In genomic region chr22:42283288-42284229, GRCh38 we compare ENCODE assay signal across 8 cellular contexts. TPM values are rescaled to one million over a fixed set of nuclear protein-coding genes. Genes with fewer than 3 reads are reported as not detected.
DNase-seq lines count a peak whose midpoint lies in the region; ATAC-seq, FAIRE-seq and TF ChIP-seq lines count a peak whose summit lies in the region.

No MANE protein-coding gene starts in this region.

- FAIRE-seq in astrocyte (lab: Jason Lieb, UNC), result no peak

- H3K27me3 Mint-ChIP-seq in astrocyte (ENCODE audit: low read depth, unreplicated experiment), result peaks cover 71% of the 10 kb centered on the region

- peak overlapping the region; percentile 84 for H3K4me2 ChIP-seq in astrocyte (ENCODE audit: low read length)

- peak; percentile 60 to 63 for ATAC-seq in activated CD4-positive, CD25-positive, alpha-beta regulatory T cell treated with anti-CD3 and anti-CD28 coated beads, Interleukin-2, amount 50 U/mL, for 24 hours
- ATAC-seq in GM18502 (IDR thresholded peaks at IDR 0.05; ENCODE audit: poor library complexity, unreplicated experiment), result no peak
- ATAC-seq in HG02870 (IDR thresholded peaks at IDR 0.05; ENCODE audit: unreplicated experiment), result no peak

- H3K79me2 ChIP-seq in astrocyte (ENCODE audit: insufficient read depth, low read length), result no peaks in the 10 kb centered on the region

- peaks cover 41% of the 10 kb centered on the region for H4K20me1 ChIP-seq in astrocyte (ENCODE audit: insufficient read depth, low read length)

- TF ChIP-seq CTCF in astrocyte (IDR thresholded peaks at IDR 0.05; ENCODE audit: insufficient read depth, low read depth, low read length), result no peak

- H2AFZ ChIP-seq in astrocyte (ENCODE audit: low read depth, low read length), result peak overlapping the region; percentile 71

- H3K9me3 ChIP-seq in astrocyte (ENCODE audit: insufficient read depth, low read depth, low read length), result no peaks in the 10 kb centered on the region

- peak overlapping the region; percentile 67 for H3K4me3 Mint-ChIP-seq in astrocyte (ENCODE audit: unreplicated experiment)

- peak overlapping the region; percentile 28 for H3K4me3 ChIP-seq in astrocyte (ENCODE audit: insufficient read depth, low read depth, low read length)

- no peak overlapping the region for H3K9ac ChIP-seq in astrocyte (ENCODE audit: low read length)

- peaks cover 2% of the 10 kb centered on the region for H3K4me1 Mint-ChIP-seq in astrocyte (ENCODE audit: low read depth, unreplicated experiment)

- H3K27ac Mint-ChIP-seq in astrocyte (ENCODE audit: unreplicated experiment), result no peak overlapping the region

- peaks cover 2% of the 10 kb centered on the region for H3K36me3 Mint-ChIP-seq in astrocyte (ENCODE audit: low read depth, unreplicated experiment)

- no peaks in the 10 kb centered on the region for H3K9me3 Mint-ChIP-seq in astrocyte (ENCODE audit: unreplicated experiment)

- H3K27me3 ChIP-seq in astrocyte (ENCODE audit: insufficient read depth, low read length), result peaks cover 39% of the 10 kb centered on the region

- H3K4me1 ChIP-seq in astrocyte (ENCODE audit: insufficient read depth, low read length), result no peaks in the 10 kb centered on the region

- no peak for DNase-seq in activated CD4-positive, CD25-positive, alpha-beta regulatory T cell (lab: John Stamatoyannopoulos, UW)
- DNase-seq in astrocyte (ENCODE audit: low read depth) (no peak), islet precursor cell (peak; percentile 82), SIG-M5 treated with dmso at 0.1 percent for 504 hours (lab: John Stamatoyannopoulos, UW; ENCODE audit: unreplicated experiment) (no peak)
- DNase-seq in stimulated activated CD8-positive, alpha-beta memory T cell treated with anti-CD3 and anti-CD28 coated beads, Interleukin-4, amount 100 ng/mL, for 48 hours, result peak; percentile 60

- H3K36me3 ChIP-seq in astrocyte (ENCODE audit: insufficient read depth, low read length), result no peaks in the 10 kb centered on the region

- H3K27ac ChIP-seq in astrocyte (ENCODE audit: low read depth, low read length), result no peak overlapping the region

RNA-seq across cellular contexts. Expression of gene TCF20, which starts 13.1 kb away (rescaled TPM):
- total RNA-seq in astrocyte, result 37.3 and 37.6 TPM in 2 replicates

Comparison
In these comparisons a context has a peak if more than half of its experiments do, and no peak if none do; other contexts are left out.
1. ATAC-seq: peak in activated CD4-positive, CD25-positive, alpha-beta regulatory T cell treated with anti-CD3 and anti-CD28 coated beads, Interleukin-2, amount 50 U/mL, for 24 hours (2 of 2); none in GM18502 (single experiment) and HG02870 (single experiment).
2. DNase-seq: peak in islet precursor cell (single experiment) and stimulated activated CD8-positive, alpha-beta memory T cell treated with anti-CD3 and anti-CD28 coated beads, Interleukin-4, amount 100 ng/mL, for 48 hours (single experiment); none in activated CD4-positive, CD25-positive, alpha-beta regulatory T cell (0 of 4), astrocyte (single experiment) and SIG-M5 treated with dmso at 0.1 percent for 504 hours (single experiment).